In the genomic region with DNA sequence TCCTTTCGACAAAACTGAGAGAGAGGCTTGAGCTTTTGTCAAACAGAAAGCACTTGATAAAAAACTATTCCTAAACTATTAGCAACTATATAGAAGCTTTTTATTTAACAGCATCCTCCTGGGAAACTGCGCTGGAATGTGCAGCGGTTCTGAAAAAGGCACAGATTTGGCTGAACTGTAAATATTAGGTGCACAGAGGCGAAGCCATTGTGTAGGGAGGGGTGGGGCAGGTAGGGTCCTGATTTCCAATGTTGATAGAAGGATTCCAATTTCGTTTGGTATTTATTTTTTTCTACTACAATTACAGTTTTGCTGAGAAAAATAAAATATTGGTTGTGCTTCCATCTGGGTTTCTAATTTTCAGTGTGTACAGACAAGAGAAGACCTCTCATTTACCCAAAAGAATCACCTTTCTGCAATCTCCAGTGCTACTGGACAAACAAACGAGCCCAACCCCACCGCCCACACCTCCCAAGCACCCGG, we compare ENCODE assay signal across 9 cellular contexts. TPM values are rescaled to one million over a fixed set of nuclear protein-coding genes. Genes with fewer than 3 reads are reported as not detected.
DNase-seq lines count a peak whose midpoint lies in the region; ATAC-seq, FAIRE-seq and TF ChIP-seq lines count a peak whose summit lies in the region.
"Had no signal": no experiment of that assay in that cellular context is flagged by ENCODE, and none has a peak within 500 bp of the region (broad histone marks: within the 10 kb centered on the region; RNA-seq: fewer than 3 reads in every experiment).

No MANE protein-coding gene starts in this region.

- no peak overlapping the region for H3K9ac ChIP-seq in rectal smooth muscle tissue (ENCODE audit: low read length)

- peak; percentile 13 for DNase-seq in GM12891 (ENCODE audit: insufficient read length, low spot score)
- peak; percentile 10 for DNase-seq in SW480 (ENCODE audit: low spot score)
- DNase-seq in fibroblast of mammary gland (ENCODE audit: low read depth), result no peak
- DNase-seq in NCI-H146 (lab: John Stamatoyannopoulos, UW), result no peak
- DNase-seq in NCI-H1930 (lab: John Stamatoyannopoulos, UW), result no peak

- H3K27ac ChIP-seq in rectal smooth muscle tissue (ENCODE audit: low read depth, low read length), result no peak overlapping the region

- H3K4me3 ChIP-seq in fibroblast of mammary gland (ENCODE audit: control insufficient read depth, low read depth, low read length) (peak overlapping the region; percentile 67), rectal smooth muscle tissue (ENCODE audit: low read length) (peak overlapping the region; percentile 77)

- H3K36me3 ChIP-seq in rectal smooth muscle tissue (ENCODE audit: control insufficient read depth, insufficient read depth, low read length), result no peaks in the 10 kb centered on the region

- ATAC-seq in HG03135 (IDR thresholded peaks at IDR 0.05; ENCODE audit: unreplicated experiment) (no peak), HG02759 (IDR thresholded peaks at IDR 0.05; ENCODE audit: unreplicated experiment) (no peak)

- no peaks in the 10 kb centered on the region for H3K27me3 ChIP-seq in rectal smooth muscle tissue (ENCODE audit: control insufficient read depth, insufficient read depth, low read length)

- no peak for FAIRE-seq in GM12891 (lab: Jason Lieb, UNC)
- FAIRE-seq: GM18507 had no signal

- TF ChIP-seq CTCF in fibroblast of mammary gland (conservative IDR thresholded peaks at IDR 0.05; ENCODE audit: control insufficient read depth, insufficient read depth, low read depth, low read length), result no peak

- no peaks in the 10 kb centered on the region for H3K4me1 ChIP-seq in rectal smooth muscle tissue (ENCODE audit: control insufficient read depth, insufficient read depth, low read length)

- no peak for TF ChIP-seq POLR2A in GM12891 (IDR thresholded peaks at IDR 0.05; ENCODE audit: low read depth, low read length)

TF ChIP-seq in GM12891, 5 proteins besides CTCF, POLR2A, EP300 and RAD21:
- TF ChIP-seq POU2F2 (IDR thresholded peaks at IDR 0.05; ENCODE audit: low read depth, low read length) (no peak), POLR2AphosphoS5 (IDR thresholded peaks at IDR 0.05; ENCODE audit: low read depth, low read length) (no peak), SPI1 (IDR thresholded peaks at IDR 0.05; ENCODE audit: low read depth, low read length) (no peak), TAF1 (IDR thresholded peaks at IDR 0.05; ENCODE audit: low read depth, low read length) (no peak), PAX5 (IDR thresholded peaks at IDR 0.05; ENCODE audit: insufficient read depth, low read length, severe bottlenecking) (no peak)

RNA-seq across cellular contexts. Expression of a gene that starts 0.7 kb away (rescaled TPM):
- 0.03 TPM for polyA plus RNA-seq in GM12891 (2012; ENCODE audit: low read depth, missing spikeins)

Comparison
In these comparisons a context has a peak if more than half of its experiments do, and no peak if none do; other contexts are left out.
1. DNase-seq: peak in GM12891 (single experiment) and SW480 (single experiment); none in fibroblast of mammary gland (single experiment), NCI-H146 (single experiment) and NCI-H1930 (0 of 2).